Comparison of ENCODE assay signal across 8 cellular contexts in genomic region chr7:2843191-2843685, GRCh38. TPM values are rescaled to one million over a fixed set of nuclear protein-coding genes. Genes with fewer than 3 reads are reported as not detected.
A peak's percentile ranks its signal among the peaks of the same experiment; 100 is the strongest.
DNase-seq lines count a peak whose midpoint lies in the region; ATAC-seq and TF ChIP-seq lines count a peak whose summit lies in the region.

No MANE protein-coding gene starts in this region.

- H3K4me1 ChIP-seq in CD8-positive, alpha-beta T cell (ENCODE audit: insufficient read depth, low read length): peaks cover 27% of the 10 kb centered on the region
- H3K4me1 ChIP-seq in OCI-LY7 (ENCODE audit: insufficient read depth, low read length, poor library complexity, severe bottlenecking) (peaks cover 53% of the 10 kb centered on the region), esophagus (ENCODE audit: control insufficient read depth in 2 of 2, insufficient read depth in 2 of 2, low read length in 1 of 2) (peaks cover 2 to 3% of the 10 kb centered on the region in 2 donors), osteoblast (ENCODE audit: insufficient read depth, low read length) (peaks cover 17% of the 10 kb centered on the region)

- H3K4me3 Mint-ChIP-seq in CD8-positive, alpha-beta T cell: peak overlapping the region; percentile 81

- H2AFZ ChIP-seq in OCI-LY7 (ENCODE audit: low read length): no peak overlapping the region
- H2AFZ ChIP-seq in osteoblast (ENCODE audit: low read length): no peak overlapping the region

- peak overlapping the region; percentile 22 for H3K27ac ChIP-seq in CD8-positive, alpha-beta T cell (ENCODE audit: low read depth, low read length)
- no peak overlapping the region for H3K27ac ChIP-seq in OCI-LY7 (ENCODE audit: low read depth, low read length, poor library complexity, severe bottlenecking)
- H3K27ac ChIP-seq in esophagus (ENCODE audit: low read depth in 2 of 2, low read length in 1 of 2): no peak overlapping the region
- H3K27ac ChIP-seq in osteoblast (ENCODE audit: low read depth, low read length): peak overlapping the region; percentile 56

- ATAC-seq in CD8-positive, alpha-beta T cell: no peak

- peak overlapping the region; percentile 44 for H3K4me3 ChIP-seq in CD8-positive, alpha-beta T cell (ENCODE audit: low read depth, low read length)
- H3K4me3 ChIP-seq in OCI-LY7 (ENCODE audit: low read depth, low read length, poor library complexity, severe bottlenecking) (peak overlapping the region; percentile 82), esophagus (ENCODE audit: low read depth in 1 of 2, low read length in 2 of 2) (peak overlapping the region; percentile 72), osteoblast (ENCODE audit: insufficient read depth, low read length) (peak overlapping the region; percentile 80)

- H3K36me3 ChIP-seq in CD8-positive, alpha-beta T cell (ENCODE audit: insufficient read depth, low read length): no peaks in the 10 kb centered on the region
- peaks cover 19% of the 10 kb centered on the region for H3K36me3 ChIP-seq in OCI-LY7 (ENCODE audit: insufficient read depth, low read length)
- H3K36me3 ChIP-seq in esophagus (ENCODE audit: control insufficient read depth in 2 of 2, insufficient read depth in 2 of 2, low read length in 1 of 2): no peaks in the 10 kb centered on the region
- peaks cover 10% of the 10 kb centered on the region for H3K36me3 ChIP-seq in osteoblast (ENCODE audit: insufficient read depth, low read length)

- POLR2A ChIA-PET in CD8-positive, alpha-beta T cell (lab: Charles Lee): interaction anchor here (1.0 kb wide), 1 partner anchor 249 kb away, joined by 3 read pairs; no protein-coding TSS in a partner anchor
- POLR2A ChIA-PET in OCI-LY7 (lab: Charles Lee): interaction anchor here (0.6 to 1.0 kb wide), 3 partner anchors 22 to 73 kb away, joined by 3 to 5 read pairs (median 3); no protein-coding TSS in a partner anchor

- peaks cover 49% of the 10 kb centered on the region for H3K4me1 Mint-ChIP-seq in CD8-positive, alpha-beta T cell (ENCODE audit: low read depth)

- peaks cover 3% of the 10 kb centered on the region; the same call in 1 of the 2 replicates for H4K20me1 ChIP-seq in OCI-LY7 (ENCODE audit: insufficient read depth, low read length)
- peaks cover 23% of the 10 kb centered on the region for H4K20me1 ChIP-seq in osteoblast (ENCODE audit: insufficient read depth, low read length)

- intact Hi-C loops in CD8-positive, alpha-beta T cell (cut with DNase I, micrococcal nuclease): loop anchor here (5.0 kb wide), 4 partner anchors 121 to 531 kb away; partner anchors contain the start of genes BRAT1 (in 1 of the 2), IQCE (in 1 of the 2) and SNX8 (in 1 of the 2)
- intact Hi-C loops in OCI-LY7 (cut with micrococcal nuclease; ENCODE audit: unreplicated experiment): no loop called here

- no peak for DNase-seq in CD8-positive, alpha-beta T cell
- DNase-seq in OCI-LY7 (ENCODE audit: low spot score): no peak
- no peak for DNase-seq in osteoblast (ENCODE audit: insufficient read length, low spot score, missing footprints)
- DNase-seq in cerebellar nuclear complex (lab: John Stamatoyannopoulos, UW): no peak
- DNase-seq in DMS153 (lab: John Stamatoyannopoulos, UW): no peak
- DNase-seq in kidney tubule cell (ENCODE audit: low spot score): no peak
- DNase-seq in NAMALWA (ENCODE audit: low spot score): no peak

- H3K27me3 Mint-ChIP-seq in CD8-positive, alpha-beta T cell (ENCODE audit: low read depth): no peaks in the 10 kb centered on the region

- peak overlapping the region; percentile 81 for H3K27ac Mint-ChIP-seq in CD8-positive, alpha-beta T cell

- H3K9me3 ChIP-seq in CD8-positive, alpha-beta T cell (ENCODE audit: low read length): no peaks in the 10 kb centered on the region
- H3K9me3 ChIP-seq in OCI-LY7 (ENCODE audit: low read length): no peaks in the 10 kb centered on the region
- H3K9me3 ChIP-seq in esophagus (ENCODE audit: control insufficient read depth in 2 of 2, insufficient read depth in 1 of 2, low read depth in 1 of 2, low read length in 1 of 2): no peaks in the 10 kb centered on the region
- H3K9me3 ChIP-seq in osteoblast (ENCODE audit: low read depth, low read length): no peaks in the 10 kb centered on the region

- peaks cover 38% of the 10 kb centered on the region for H3K79me2 ChIP-seq in OCI-LY7 (ENCODE audit: insufficient read depth, low read depth, low read length)
- peaks cover 56% of the 10 kb centered on the region for H3K79me2 ChIP-seq in osteoblast (ENCODE audit: insufficient read depth, low read length)

- H3K36me3 Mint-ChIP-seq in CD8-positive, alpha-beta T cell: peaks cover 15% of the 10 kb centered on the region

- CTCF ChIA-PET in CD8-positive, alpha-beta T cell (lab: Charles Lee): interaction anchor here (1.6 kb wide), 1 partner anchor 23 kb away, joined by 4 read pairs; no protein-coding TSS in a partner anchor
- CTCF ChIA-PET in OCI-LY7 (lab: Charles Lee; ENCODE audit: unreplicated experiment): interaction anchor here (0.6 kb wide), 1 partner anchor 52 kb away, joined by 6 read pairs; no protein-coding TSS in a partner anchor

- no peaks in the 10 kb centered on the region for H3K9me3 Mint-ChIP-seq in CD8-positive, alpha-beta T cell

- WGBS in esophagus, 2 donors: 43 to 50% methylated on average over 15 of the region's 15 CpGs

- no TSS peak for BruUV-seq in OCI-LY7 (replicated peaks; lab: Mats Ljungman, UMichigan)

- H3K27me3 ChIP-seq in CD8-positive, alpha-beta T cell (ENCODE audit: insufficient read depth, low read length): no peaks in the 10 kb centered on the region
- H3K27me3 ChIP-seq in esophagus (ENCODE audit: control insufficient read depth in 1 of 2, insufficient read depth in 2 of 2, low read length in 2 of 2) (no peaks in the 10 kb centered on the region), osteoblast (ENCODE audit: insufficient read depth, low read length) (no peaks in the 10 kb centered on the region)

- H3K4me2 ChIP-seq in OCI-LY7 (ENCODE audit: low read length): peak overlapping the region; percentile 77
- H3K4me2 ChIP-seq in osteoblast (ENCODE audit: insufficient read depth, low read length): peak overlapping the region; percentile 82

- TF ChIP-seq CTCF in CD8-positive, alpha-beta T cell (IDR thresholded peaks at IDR 0.05): no peak
- 0 out of 2 replicates have a peak, but pooled peaks have one; percentile 33 for TF ChIP-seq CTCF in OCI-LY7 (conservative IDR thresholded peaks at IDR 0.05; ENCODE audit: low read length)
- no peak for TF ChIP-seq CTCF in osteoblast (IDR thresholded peaks at IDR 0.05; ENCODE audit: extremely low read depth, low read depth, low read length)

- H3K9me2 ChIP-seq in OCI-LY7 (ENCODE audit: insufficient read depth, low read length): no peaks in the 10 kb centered on the region

RNA-seq across cellular contexts. Expression of gene GNA12, which starts 0.9 kb away (rescaled TPM):
- total RNA-seq in CD8-positive, alpha-beta T cell: 10 to 100 TPM; 17.0 to 17.7 TPM
- 6.5 and 10.3 TPM in 2 replicates for total RNA-seq in OCI-LY7 (2014; rRNA removed; shearing (Covaris generic))
- total RNA-seq in OCI-LY7 (2022): 35.9 and 36.1 TPM in 2 replicates
- 1 to 10 TPM; 2.1 to 5.2 TPM for polyA plus RNA-seq in esophagus
- 27.1 and 32.7 TPM in 2 replicates for total RNA-seq in osteoblast

Comparison
In these comparisons a context has a peak if more than half of its experiments do, and no peak if none do; other contexts are left out.
1. H3K27ac ChIP-seq: peak in CD8-positive, alpha-beta T cell (single experiment) and osteoblast (single experiment); none in OCI-LY7 (single experiment) and esophagus (0 of 2).
2. Peak in every context shown above with its lines, with median percentiles within 50 percentile points of each other: H3K4me3 ChIP-seq.